Comparison of ENCODE assay signal across 5 cellular contexts in the genomic region with DNA sequence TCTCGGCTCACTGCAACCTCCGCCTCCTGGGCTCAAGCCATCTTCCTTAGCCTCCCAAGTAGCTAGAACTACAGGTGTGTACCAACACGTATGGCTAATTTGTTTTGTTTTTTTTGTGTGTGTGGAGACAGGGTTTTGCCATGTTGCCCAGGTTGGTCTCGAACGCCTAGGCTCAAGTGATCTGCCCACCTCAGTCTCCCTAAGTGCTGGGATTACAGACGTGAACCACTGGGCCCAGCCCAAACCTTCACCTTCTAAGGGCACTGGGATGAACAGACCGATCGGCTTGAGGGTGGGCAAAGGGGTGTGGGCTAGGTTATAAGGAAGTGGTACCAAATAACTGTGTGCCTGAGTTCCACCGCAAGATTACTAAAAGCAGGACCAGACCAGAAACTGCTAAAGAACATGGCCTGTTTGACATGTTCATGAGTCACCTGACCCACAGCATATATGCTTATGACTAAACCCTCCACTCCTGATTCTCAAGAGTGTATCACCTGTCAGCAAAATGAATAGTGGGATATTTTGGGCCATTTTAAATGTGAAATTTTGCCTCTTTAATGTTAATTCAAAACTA.
DNase-seq lines count a peak whose midpoint lies in the region; ATAC-seq and TF ChIP-seq lines count a peak whose summit lies in the region.
"Had no signal": no experiment of that assay in that cellular context is flagged by ENCODE, and none has a peak within 500 bp of the region (broad histone marks: within the 10 kb centered on the region; RNA-seq: fewer than 3 reads in every experiment).

No MANE protein-coding gene starts in this region.

- no peak for TF ChIP-seq CTCF in VCaP (conservative IDR thresholded peaks at IDR 0.05)

- no peak for DNase-seq in anterior cingulate cortex (lab: John Stamatoyannopoulos, UW)

- peak overlapping the region; percentile 88 for H3K27ac ChIP-seq in VCaP
- H3K27ac ChIP-seq: ovary had no signal

- ATAC-seq in GM18520 (IDR thresholded peaks at IDR 0.05; ENCODE audit: unreplicated experiment): peak; percentile 43
- ATAC-seq in GM21619 (IDR thresholded peaks at IDR 0.05; ENCODE audit: unreplicated experiment): no peak
